Comparison of ENCODE assay signal across 13 cellular contexts in genomic region chr4:19711871-19712270, GRCh38.
A peak's percentile ranks its signal among the peaks of the same experiment; 100 is the strongest.
DNase-seq lines count a peak whose midpoint lies in the region; ATAC-seq and TF ChIP-seq lines count a peak whose summit lies in the region.
"Had no signal": no experiment of that assay in that cellular context is flagged by ENCODE, and none has a peak within 500 bp of the region (broad histone marks: within the 10 kb centered on the region; RNA-seq: fewer than 3 reads in every experiment).

No MANE protein-coding gene starts in this region.

- H4K20me1 ChIP-seq in SK-N-SH (ENCODE audit: insufficient read depth): no peaks in the 10 kb centered on the region

- no peaks in the 10 kb centered on the region for H3F3A ChIP-seq in SK-N-SH (replicated peaks; ENCODE audit: insufficient read depth)

- DNase-seq in H4 (ENCODE audit: low spot score) (peak; percentile 77), SK-N-SH (no peak), fibroblast of pulmonary artery (ENCODE audit: low read depth) (peak; percentile 61), stromal cell of bone marrow (ENCODE audit: low read depth) (peak; percentile 15), ureter (ENCODE audit: low spot score) (no peak), left colon (no peak)
- DNase-seq: activated CD4-positive, alpha-beta memory T cell treated with anti-CD3 and anti-CD28 coated beads, Interleukin-2, amount 10 ng/mL, durations not matched to agents 7 days and 5 days; Calu3; lower lobe of right lung; NCI-H1436; NCI-H524 treated with DMSO at 0.1 percent for 48 hours; spleen had no signal

- no peaks in the 10 kb centered on the region for H3K79me2 ChIP-seq in SK-N-SH (ENCODE audit: insufficient read depth)

- no peak overlapping the region for H3K9ac ChIP-seq in SK-N-SH

- no peak overlapping the region for H3K4me2 ChIP-seq in SK-N-SH

- no peaks in the 10 kb centered on the region for H3K9me2 ChIP-seq in SK-N-SH

- peak overlapping the region; percentile 20 for H2AFZ ChIP-seq in SK-N-SH (ENCODE audit: low read depth)

- H3K27me3 ChIP-seq in SK-N-SH (ENCODE audit: insufficient read depth): no peaks in the 10 kb centered on the region
- H3K27me3 ChIP-seq: spleen had no signal

- POLR2A ChIA-PET in SK-N-SH (lab: Yijun Ruan, JAX): no interaction called here

- no peaks in the 10 kb centered on the region for H3K36me3 ChIP-seq in SK-N-SH (replicated peaks in 1 of 2; ENCODE audit: control insufficient read depth in 1 of 2, insufficient read depth in 2 of 2, low read length in 1 of 2)
- H3K36me3 ChIP-seq: lower lobe of right lung, spleen had no signal

- H3K4me3 ChIP-seq in SK-N-SH (ENCODE audit: low read depth in 2 of 2, low read length in 1 of 2) (no peak overlapping the region), fibroblast of pulmonary artery (replicated peaks; ENCODE audit: low read depth, low read length) (no peak overlapping the region)
- H3K4me3 ChIP-seq: lower lobe of right lung, spleen had no signal

- ATAC-seq in HG03045 (IDR thresholded peaks at IDR 0.05; ENCODE audit: unreplicated experiment): no peak
- no peak for ATAC-seq in left colon
- ATAC-seq: lower lobe of right lung had no signal

- intact Hi-C loops in left colon (cut with DNase I, micrococcal nuclease): no loop called here

- no peak for TF ChIP-seq RAD21 in SK-N-SH (IDR thresholded peaks at IDR 0.05; ENCODE audit: low read length)

- TF ChIP-seq CTCF in SK-N-SH (IDR thresholded peaks at IDR 0.05) (no peak), fibroblast of pulmonary artery (IDR thresholded peaks at IDR 0.05; ENCODE audit: low read length, missing control alignments) (no peak)

- 0 out of 4 replicates have a peak overlapping the region, but pooled peaks of 1 of the 2 experiments have one; percentile 8 for H3K27ac ChIP-seq in SK-N-SH (ENCODE audit: low read depth in 2 of 2, low read length in 1 of 2)
- H3K27ac ChIP-seq: lower lobe of right lung had no signal

- 90% methylated on average over 3 of the region's 3 CpGs for WGBS in SK-N-SH (ENCODE audit: low lambda C conversion rate)

- H3K9me3 ChIP-seq in SK-N-SH: no peaks in the 10 kb centered on the region
- H3K9me3 ChIP-seq: lower lobe of right lung had no signal

- CTCF ChIA-PET in SK-N-SH (lab: Yijun Ruan, JAX): interaction anchor here (1.0 kb wide), 1 partner anchor 536 kb away, joined by 3 read pairs; no protein-coding TSS in a partner anchor

- TF ChIP-seq EP300 in SK-N-SH (IDR thresholded peaks at IDR 0.05; ENCODE audit: borderline replicate concordance in 1 of 2, low read depth in 1 of 2, low read length in 1 of 2): 0 out of 4 replicates have a peak, but pooled peaks of 1 of the 2 experiments have one; percentile 14

- peaks cover 0 to 9% of the 10 kb centered on the region in 2 experiments; a peak in 1 of 4 replicates for H3K4me1 ChIP-seq in SK-N-SH (ENCODE audit: control insufficient read depth in 1 of 2, insufficient read depth in 2 of 2, low read depth in 1 of 2, low read length in 1 of 2)
- H3K4me1 ChIP-seq: lower lobe of right lung had no signal

TF ChIP-seq in SK-N-SH, 30 proteins besides CTCF, POLR2A, EP300 and RAD21:
- TF ChIP-seq JUND (IDR thresholded peaks at IDR 0.05): peak; percentile 71
- TF ChIP-seq ELF1 (IDR thresholded peaks at IDR 0.05): no peak
- TF ChIP-seq FOSL2 (IDR thresholded peaks at IDR 0.05; ENCODE audit: borderline replicate concordance, low read depth): peak; percentile 79
- 0 out of 2 replicates have a peak, but pooled peaks have one; percentile 22 for TF ChIP-seq TEAD4 (IDR thresholded peaks at IDR 0.05; ENCODE audit: borderline replicate concordance, insufficient read depth)
- TF ChIP-seq TCF12 (IDR thresholded peaks at IDR 0.05): 0 out of 2 replicates have a peak, but pooled peaks have one; percentile 17

Comparison
In these comparisons a context has a peak if more than half of its experiments do, and no peak if none do; other contexts are left out.
1. DNase-seq: peak in H4 (single experiment), fibroblast of pulmonary artery (single experiment) and stromal cell of bone marrow (single experiment); none in SK-N-SH (single experiment), ureter (single experiment) and left colon (0 of 2).